ENCODE assay signal across 17 cellular contexts in the genomic region with DNA sequence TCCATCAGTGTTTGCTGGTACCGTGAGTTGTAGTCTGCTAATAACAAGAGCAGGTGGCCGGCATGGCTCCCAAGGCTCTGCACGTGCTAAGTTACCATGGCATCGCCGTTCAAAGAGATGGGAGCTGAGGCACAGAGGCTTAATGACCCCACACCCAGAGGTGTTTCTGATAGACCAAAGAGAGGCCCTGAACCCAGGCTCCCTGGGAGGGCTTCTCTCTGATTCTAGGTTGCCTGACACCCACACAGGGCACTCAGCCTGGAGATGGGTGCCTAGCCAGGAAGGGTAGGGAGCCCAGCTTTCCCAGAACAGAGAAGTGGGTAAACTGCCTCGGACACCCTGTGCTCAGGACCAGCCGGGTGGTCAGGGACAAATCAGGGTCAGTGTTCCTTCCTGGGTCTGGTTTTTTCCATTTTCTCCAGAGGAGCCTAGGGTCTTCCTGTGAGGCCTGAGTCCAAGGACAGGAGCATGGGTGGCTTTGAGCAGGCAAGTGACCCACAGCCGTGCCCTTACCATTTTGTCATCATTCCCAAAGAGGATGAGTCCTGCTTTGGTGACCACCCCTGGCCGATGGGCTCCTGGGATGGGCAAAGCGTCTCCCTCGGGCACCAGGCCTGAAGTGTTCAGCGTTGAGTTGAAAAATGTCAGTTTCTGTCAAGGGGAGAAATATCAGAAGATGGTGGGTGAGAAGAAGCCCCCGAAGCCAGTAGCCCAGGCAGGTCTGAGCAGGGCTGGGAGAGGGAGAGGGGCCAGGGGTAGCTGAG. TPM values are rescaled to one million over a fixed set of nuclear protein-coding genes. Genes with fewer than 3 reads are reported as not detected.
DNase-seq lines count a peak whose midpoint lies in the region; ATAC-seq and TF ChIP-seq lines count a peak whose summit lies in the region.
"Had no signal": no experiment of that assay in that cellular context is flagged by ENCODE, and none has a peak within 500 bp of the region (broad histone marks: within the 10 kb centered on the region; RNA-seq: fewer than 3 reads in every experiment).

No MANE protein-coding gene starts in this region.

- peak; percentile 13 for DNase-seq in activated CD8-positive, alpha-beta memory T cell treated with anti-CD3 and anti-CD28 coated beads, Interleukin-2, amount 50 U/mL, for 48 hours
- no peak for DNase-seq in activated CD8-positive, alpha-beta memory T cell treated with anti-CD3 and anti-CD28 coated beads, Interleukin-2, amount 50 U/mL, for 4 hours
- DNase-seq in Peyer's patch (peak in 2 of 3 donors; percentile 8 to 28), lower lobe of right lung (peak; percentile 27), aorta (no peak), DMS53 treated with DMSO at 0.1 percent for 48 hours (lab: John Stamatoyannopoulos, UW; ENCODE audit: unreplicated experiment) (no peak)
- DNase-seq: DND-41, GF-D8, HFFc6, MG63, NCI-H1092 treated with DMSO at 0.1 percent for 48 hours, NCI-H2081, NCI-H345, NCI-H526 treated with DMSO at 0.1 percent for 48 hours, PC-9 had no signal

- intact Hi-C loops in lower lobe of right lung (cut with DNase I) (no loop called here), aorta (cut with DNase I) (no loop called here)

- WGBS in aorta, 2 donors, result 92 to 93% methylated on average over 13 of the region's 13 CpGs

- H3K9me3 ChIP-seq in Peyer's patch (no peaks in the 10 kb centered on the region), lower lobe of right lung (no peaks in the 10 kb centered on the region), aorta (ENCODE audit: control insufficient read depth, low read length) (no peaks in the 10 kb centered on the region)
- H3K9me3 ChIP-seq: MG63 had no signal

- H3K27me3 ChIP-seq in Peyer's patch, result no peaks in the 10 kb centered on the region
- H3K27me3 ChIP-seq in lower lobe of right lung (ENCODE audit: low read depth), result no peaks in the 10 kb centered on the region
- no peaks in the 10 kb centered on the region for H3K27me3 ChIP-seq in aorta (ENCODE audit: control insufficient read depth in 1 of 2, insufficient read depth in 2 of 2, low read length in 1 of 2)
- H3K27me3 ChIP-seq: MG63 had no signal

- H3K4me3 ChIP-seq in Peyer's patch (no peak overlapping the region), lower lobe of right lung (no peak overlapping the region), aorta (ENCODE audit: low read length in 2 of 2) (no peak overlapping the region)
- H3K4me3 ChIP-seq: MG63, PC-9 had no signal

- no peak for ATAC-seq in lower lobe of right lung
- peak; percentile 23 for ATAC-seq in aorta (ENCODE audit: low FRiP score)
- ATAC-seq in GM18519 (IDR thresholded peaks at IDR 0.05; ENCODE audit: low FRiP score, unreplicated experiment), result no peak
- ATAC-seq: CD8-positive, alpha-beta T cell had no signal

- H3K4me1 ChIP-seq in Peyer's patch, result no peaks in the 10 kb centered on the region
- no peaks in the 10 kb centered on the region for H3K4me1 ChIP-seq in lower lobe of right lung
- no peaks in the 10 kb centered on the region for H3K4me1 ChIP-seq in aorta (ENCODE audit: control insufficient read depth in 1 of 2, insufficient read depth in 2 of 2, low read length in 2 of 2)

- H3K27ac ChIP-seq in Peyer's patch (no peak overlapping the region), lower lobe of right lung (no peak overlapping the region), aorta (ENCODE audit: low read depth in 1 of 2, low read length in 2 of 2) (no peak overlapping the region)
- H3K27ac ChIP-seq: PC-9 had no signal

- TF ChIP-seq CTCF in Peyer's patch (IDR thresholded peaks at IDR 0.05) (no peak), lower lobe of right lung (IDR thresholded peaks at IDR 0.05) (no peak)

- no peaks in the 10 kb centered on the region for H3K36me3 ChIP-seq in Peyer's patch
- no peaks in the 10 kb centered on the region for H3K36me3 ChIP-seq in lower lobe of right lung
- peaks cover 0 to 5% of the 10 kb centered on the region in 2 donors for H3K36me3 ChIP-seq in aorta (ENCODE audit: control insufficient read depth in 1 of 2, insufficient read depth in 2 of 2, low read length in 1 of 2)
- H3K36me3 ChIP-seq: MG63 had no signal

- TF ChIP-seq POLR2A in Peyer's patch (IDR thresholded peaks at IDR 0.05), result no peak

RNA-seq across cellular contexts. Expression of a gene that starts 27.3 kb away (rescaled TPM):
- total RNA-seq in Peyer's patch, result 10 to 100 TPM in 1 of 4 donors, 1 to 10 TPM in 3; 2.0 to 14.2 (median 4.6) TPM
- total RNA-seq in lower lobe of right lung, result 2.8 TPM
- total RNA-seq in aorta, result 10 to 100 TPM; 10.9 to 31.2 TPM
- 10 to 100 TPM; 14.4 to 91.2 TPM for polyA plus RNA-seq in aorta
- total RNA-seq: CD8-positive, alpha-beta T cell had no signal

Comparison
In these comparisons a context has a peak if more than half of its experiments do, and no peak if none do; other contexts are left out.
1. DNase-seq: peak in activated CD8-positive, alpha-beta memory T cell treated with anti-CD3 and anti-CD28 coated beads, Interleukin-2, amount 50 U/mL, for 48 hours (single experiment), Peyer's patch (2 of 3) and lower lobe of right lung (single experiment); none in activated CD8-positive, alpha-beta memory T cell treated with anti-CD3 and anti-CD28 coated beads, Interleukin-2, amount 50 U/mL, for 4 hours (single experiment), aorta (0 of 2) and DMS53 treated with DMSO at 0.1 percent for 48 hours (single experiment).